Comparison of ENCODE assay signal across 8 cellular contexts in genomic region chr16:30747331-30747730, GRCh38. TPM values are rescaled to one million over a fixed set of nuclear protein-coding genes. Genes with fewer than 3 reads are reported as not detected.
DNase-seq lines count a peak whose midpoint lies in the region; ATAC-seq lines count a peak whose summit lies in the region.

No MANE protein-coding gene starts in this region.

- intact Hi-C loops in activated CD4-positive, alpha-beta T cell treated with anti-CD3 and anti-CD28 coated beads for 36 hours (cut with DNase I, micrococcal nuclease): loop anchor here in 1 of 2 experiments (1.0 to 5.0 kb wide), 2 partner anchors 15 to 325 kb away; partner anchors contain the start of genes CFAP119, RNF40, ZNF646 and ZNF668
- intact Hi-C loops in activated T-helper 1 cell treated with anti-CD3 and anti-CD28 coated beads, Interleukin-12 subunit alpha, Interleukin-12 subunit beta, Interleukin-2, Interleukin-4 antibody, amounts not matched to agents 30 ng/mL and 10 ng/mL and 1 ng/mL, durations not matched to agents 14 hours and 24 hours and 36 hours (cut with micrococcal nuclease): loop anchor here (5.0 kb wide), 1 partner anchor 150 kb away; the partner anchor contains the start of gene CTF1

- peaks cover 23% of the 10 kb centered on the region for H3K36me3 Mint-ChIP-seq in activated CD4-positive, alpha-beta T cell treated with anti-CD3 and anti-CD28 coated beads for 36 hours (ENCODE audit: low read depth)
- peaks cover 33% of the 10 kb centered on the region for H3K36me3 Mint-ChIP-seq in activated T-helper 1 cell treated with anti-CD3 and anti-CD28 coated beads, Interleukin-12 subunit alpha, Interleukin-12 subunit beta, Interleukin-2, Interleukin-4 antibody, amounts not matched to agents 30 ng/mL and 10 ng/mL and 1 ng/mL, durations not matched to agents 14 hours and 24 hours and 36 hours (ENCODE audit: low read depth)
- peaks cover 4 to 17% (median 15%) of the 10 kb centered on the region in 3 donors for H3K36me3 Mint-ChIP-seq in immature natural killer cell

- peaks cover 21% of the 10 kb centered on the region for H3K4me1 Mint-ChIP-seq in activated CD4-positive, alpha-beta T cell treated with anti-CD3 and anti-CD28 coated beads for 36 hours
- H3K4me1 Mint-ChIP-seq in activated T-helper 1 cell treated with anti-CD3 and anti-CD28 coated beads, Interleukin-12 subunit alpha, Interleukin-12 subunit beta, Interleukin-2, Interleukin-4 antibody, amounts not matched to agents 30 ng/mL and 10 ng/mL and 1 ng/mL, durations not matched to agents 14 hours and 24 hours and 36 hours (ENCODE audit: low read depth): peaks cover 19% of the 10 kb centered on the region
- H3K4me1 Mint-ChIP-seq in immature natural killer cell: peaks cover 34 to 44% of the 10 kb centered on the region in 2 donors

- no peak for ATAC-seq in activated CD4-positive, alpha-beta T cell treated with anti-CD3 and anti-CD28 coated beads for 36 hours

- H3K27me3 Mint-ChIP-seq in activated CD4-positive, alpha-beta T cell treated with anti-CD3 and anti-CD28 coated beads for 36 hours: no peaks in the 10 kb centered on the region
- no peaks in the 10 kb centered on the region for H3K27me3 Mint-ChIP-seq in activated T-helper 1 cell treated with anti-CD3 and anti-CD28 coated beads, Interleukin-12 subunit alpha, Interleukin-12 subunit beta, Interleukin-2, Interleukin-4 antibody, amounts not matched to agents 30 ng/mL and 10 ng/mL and 1 ng/mL, durations not matched to agents 14 hours and 24 hours and 36 hours (ENCODE audit: insufficient read depth)
- peaks cover 11 to 22% (median 18%) of the 10 kb centered on the region in 3 donors for H3K27me3 Mint-ChIP-seq in immature natural killer cell (ENCODE audit: low read depth in 3 of 3)

- no peaks in the 10 kb centered on the region for H3K9me3 Mint-ChIP-seq in activated CD4-positive, alpha-beta T cell treated with anti-CD3 and anti-CD28 coated beads for 36 hours (ENCODE audit: low read depth)
- H3K9me3 Mint-ChIP-seq in activated T-helper 1 cell treated with anti-CD3 and anti-CD28 coated beads, Interleukin-12 subunit alpha, Interleukin-12 subunit beta, Interleukin-2, Interleukin-4 antibody, amounts not matched to agents 30 ng/mL and 10 ng/mL and 1 ng/mL, durations not matched to agents 14 hours and 24 hours and 36 hours: no peaks in the 10 kb centered on the region
- H3K9me3 Mint-ChIP-seq in immature natural killer cell: no peaks in the 10 kb centered on the region

- peak overlapping the region; percentile 87 for H3K27ac ChIP-seq in substantia nigra (ENCODE audit: low read depth, low read length, poor library complexity, severe bottlenecking)

- POLR2A ChIA-PET in activated CD4-positive, alpha-beta T cell treated with anti-CD3 and anti-CD28 coated beads for 36 hours (lab: Charles Lee): interaction anchor here (0.6 to 1.4 kb wide), 11 partner anchors 13 to 1412 kb away, joined by 3 to 14 read pairs (median 3); partner anchors contain the start of genes CFAP119, CORO1A, ZNF646 and ZNF668

- peak overlapping the region; percentile 88 for H3K4me3 Mint-ChIP-seq in activated CD4-positive, alpha-beta T cell treated with anti-CD3 and anti-CD28 coated beads for 36 hours
- H3K4me3 Mint-ChIP-seq in activated T-helper 1 cell treated with anti-CD3 and anti-CD28 coated beads, Interleukin-12 subunit alpha, Interleukin-12 subunit beta, Interleukin-2, Interleukin-4 antibody, amounts not matched to agents 30 ng/mL and 10 ng/mL and 1 ng/mL, durations not matched to agents 14 hours and 24 hours and 36 hours: peak overlapping the region; percentile 93
- peak overlapping the region; percentile 87 to 93 (median 90) for H3K4me3 Mint-ChIP-seq in immature natural killer cell

- no peak for DNase-seq in activated CD4-positive, alpha-beta T cell treated with anti-CD3 and anti-CD28 coated beads for 36 hours
- DNase-seq in activated CD4-positive, alpha-beta T cell treated with anti-CD3 and anti-CD28 coated beads, Interleukin-2, amount 50 U/mL, for 1 hour: no peak
- DNase-seq in activated T-helper 1 cell treated with anti-CD3 and anti-CD28 coated beads, Interleukin-12 subunit alpha, Interleukin-12 subunit beta, Interleukin-2, Interleukin-4 antibody, amounts not matched to agents 30 ng/mL and 10 ng/mL and 1 ng/mL, durations not matched to agents 14 hours and 24 hours and 36 hours (ENCODE audit: low spot score): no peak
- DNase-seq in immature natural killer cell (no peak), substantia nigra (lab: John Stamatoyannopoulos, UW) (no peak), DMS 273 treated with DMSO at 0.1 percent for 48 hours (lab: John Stamatoyannopoulos, UW) (no peak), retina (no peak)
- DNase-seq in stimulated activated CD4-positive, alpha-beta T cell treated with anti-CD3 and anti-CD28 coated beads, Interleukin-4, amount 100 ng/mL, for 1 hour: no peak

- CTCF ChIA-PET in activated CD4-positive, alpha-beta T cell treated with anti-CD3 and anti-CD28 coated beads for 36 hours (lab: Charles Lee): interaction anchor here (0.6 to 1.9 kb wide), 15 partner anchors 12 to 599 kb away, joined by 3 to 10 read pairs (median 4); no protein-coding TSS in a partner anchor

- peak overlapping the region; percentile 88 for H3K27ac Mint-ChIP-seq in activated CD4-positive, alpha-beta T cell treated with anti-CD3 and anti-CD28 coated beads for 36 hours
- peak overlapping the region; percentile 83 for H3K27ac Mint-ChIP-seq in activated T-helper 1 cell treated with anti-CD3 and anti-CD28 coated beads, Interleukin-12 subunit alpha, Interleukin-12 subunit beta, Interleukin-2, Interleukin-4 antibody, amounts not matched to agents 30 ng/mL and 10 ng/mL and 1 ng/mL, durations not matched to agents 14 hours and 24 hours and 36 hours
- H3K27ac Mint-ChIP-seq in immature natural killer cell: peak overlapping the region; percentile 84 to 94 (median 91)

RNA-seq across cellular contexts. Expression of gene PHKG2, which starts 0.9 kb away (rescaled TPM):
- total RNA-seq in activated CD4-positive, alpha-beta T cell treated with anti-CD3 and anti-CD28 coated beads for 36 hours: 10 to 100 TPM; 21.8 to 26.0 TPM
- 42.4 and 43.6 TPM in 2 replicates for total RNA-seq in activated T-helper 1 cell treated with anti-CD3 and anti-CD28 coated beads, Interleukin-12 subunit alpha, Interleukin-12 subunit beta, Interleukin-2, Interleukin-4 antibody, amounts not matched to agents 30 ng/mL and 10 ng/mL and 1 ng/mL, durations not matched to agents 14 hours and 24 hours and 36 hours
- 10 to 100 TPM; 49.2 to 91.0 (median 62.7) TPM for polyA plus RNA-seq in immature natural killer cell

RNA-seq across cellular contexts. Expression of gene CFAP119, which starts 14.5 kb away (rescaled TPM):
- 1 to 10 TPM; 1.7 to 3.1 TPM for total RNA-seq in activated CD4-positive, alpha-beta T cell treated with anti-CD3 and anti-CD28 coated beads for 36 hours
- 4.4 and 5.6 TPM in 2 replicates for total RNA-seq in activated T-helper 1 cell treated with anti-CD3 and anti-CD28 coated beads, Interleukin-12 subunit alpha, Interleukin-12 subunit beta, Interleukin-2, Interleukin-4 antibody, amounts not matched to agents 30 ng/mL and 10 ng/mL and 1 ng/mL, durations not matched to agents 14 hours and 24 hours and 36 hours
- polyA plus RNA-seq in immature natural killer cell: 1 to 10 TPM in 1 of 3 donors, under 1 TPM in 1, not detected in 1; 0.76 to 1.0 TPM

RNA-seq across cellular contexts. Expression of gene RNF40, which starts 14.8 kb away (rescaled TPM):
- total RNA-seq in activated CD4-positive, alpha-beta T cell treated with anti-CD3 and anti-CD28 coated beads for 36 hours: 10 to 100 TPM; 72.3 to 85.5 TPM
- total RNA-seq in activated T-helper 1 cell treated with anti-CD3 and anti-CD28 coated beads, Interleukin-12 subunit alpha, Interleukin-12 subunit beta, Interleukin-2, Interleukin-4 antibody, amounts not matched to agents 30 ng/mL and 10 ng/mL and 1 ng/mL, durations not matched to agents 14 hours and 24 hours and 36 hours: 98.2 and 98.5 TPM in 2 replicates
- polyA plus RNA-seq in immature natural killer cell: 10 to 100 TPM; 19.3 to 87.3 (median 24.6) TPM

RNA-seq across cellular contexts. Expression of gene ZNF629, which starts 39.7 kb away (rescaled TPM):
- 1 to 10 TPM; 3.4 to 3.7 TPM for total RNA-seq in activated CD4-positive, alpha-beta T cell treated with anti-CD3 and anti-CD28 coated beads for 36 hours
- total RNA-seq in activated T-helper 1 cell treated with anti-CD3 and anti-CD28 coated beads, Interleukin-12 subunit alpha, Interleukin-12 subunit beta, Interleukin-2, Interleukin-4 antibody, amounts not matched to agents 30 ng/mL and 10 ng/mL and 1 ng/mL, durations not matched to agents 14 hours and 24 hours and 36 hours: 2.7 and 3.2 TPM in 2 replicates
- polyA plus RNA-seq in immature natural killer cell: 1 to 10 TPM in 1 of 3 donors, under 1 TPM in 2; 0.09 to 1.1 (median 0.16) TPM

RNA-seq across cellular contexts. Expression of gene SRCAP, which starts 48.4 kb away (rescaled TPM):
- 10 to 100 TPM; 58.7 to 69.5 TPM for total RNA-seq in activated CD4-positive, alpha-beta T cell treated with anti-CD3 and anti-CD28 coated beads for 36 hours
- total RNA-seq in activated T-helper 1 cell treated with anti-CD3 and anti-CD28 coated beads, Interleukin-12 subunit alpha, Interleukin-12 subunit beta, Interleukin-2, Interleukin-4 antibody, amounts not matched to agents 30 ng/mL and 10 ng/mL and 1 ng/mL, durations not matched to agents 14 hours and 24 hours and 36 hours: 91.1 and 93.4 TPM in 2 replicates
- 10 to 100 TPM in 1 of 3 donors, 1 to 10 TPM in 2; 1.9 to 38.9 (median 2.8) TPM for polyA plus RNA-seq in immature natural killer cell
